25 cellular contexts compared by ENCODE assay signal in genomic region chr3:190840146-190840545, GRCh38. TPM values are rescaled to one million over a fixed set of nuclear protein-coding genes. Genes with fewer than 3 reads are reported as not detected.
DNase-seq lines count a peak whose midpoint lies in the region; ATAC-seq and TF ChIP-seq lines count a peak whose summit lies in the region.
"Had no signal": no experiment of that assay in that cellular context is flagged by ENCODE, and none has a peak within 500 bp of the region (broad histone marks: within the 10 kb centered on the region; RNA-seq: fewer than 3 reads in every experiment).

No MANE protein-coding gene starts in this region.

- DNase-seq in HCT116 (ENCODE audit: low read depth, low spot score) (no peak), PC-3 (peak; percentile 38), choroid plexus epithelial cell (ENCODE audit: low read depth) (peak; percentile 7), neural progenitor cell (ENCODE audit: low spot score) (peak; percentile 10), WTC11 (ENCODE audit: low spot score) (no peak), KG1 (lab: John Stamatoyannopoulos, UW) (no peak), hepatocyte (ENCODE audit: low spot score) (no peak)
- DNase-seq: activated CD4-positive, alpha-beta memory T cell treated with anti-CD3 and anti-CD28 coated beads for 36 hours; aorta; BE2C; colonic mucosa; foreskin melanocyte; GDM1; H9; kidney glomerular epithelial cell; NCI-H1048; NCI-H2029; SHP77 treated with DMSO at 0.1 percent for 48 hours; small intestine; stimulated activated CD4-positive, alpha-beta T cell treated with anti-CD3 and anti-CD28 coated beads, Interleukin-4, amount 100 ng/mL, for 1 hour; stimulated activated naive CD8-positive, alpha-beta T cell treated with anti-CD3 and anti-CD28 coated beads, Interleukin-15, amount 100 ng/mL, for 72 hours had no signal

- no peaks in the 10 kb centered on the region for H3K27me3 ChIP-seq in HCT116 (ENCODE audit: insufficient read depth, low read length)
- H3K27me3 ChIP-seq in PC-3 (ENCODE audit: low read length), result peaks cover 2% of the 10 kb centered on the region; the same call in 1 of the 2 replicates
- no peaks in the 10 kb centered on the region for H3K27me3 ChIP-seq in neural progenitor cell
- no peaks in the 10 kb centered on the region for H3K27me3 ChIP-seq in hepatocyte
- H3K27me3 ChIP-seq: BE2C, colonic mucosa had no signal

- intact Hi-C loops in HCT116 (cut with micrococcal nuclease), result no loop called here
- intact Hi-C loops in PC-3 (cut with micrococcal nuclease), result no loop called here

- no peaks in the 10 kb centered on the region for H3K79me2 ChIP-seq in HCT116 (ENCODE audit: insufficient read depth, low read length)
- no peaks in the 10 kb centered on the region for H3K79me2 ChIP-seq in PC-3 (ENCODE audit: low read length)
- H3K79me2 ChIP-seq in neural progenitor cell (ENCODE audit: low read depth), result no peaks in the 10 kb centered on the region
- no peaks in the 10 kb centered on the region for H3K79me2 ChIP-seq in hepatocyte

- RAD21 ChIA-PET in HCT116 (lab: Charles Lee; ENCODE audit: low non-redundant PET in 1 of 2, low total read pairs in 2 of 2, uncharacterized antibody in 2 of 2, unreplicated experiment in 2 of 2), result no interaction called here

- H3K9me2 ChIP-seq in HCT116 (ENCODE audit: insufficient read depth) (no peaks in the 10 kb centered on the region), PC-3 (replicated peaks; ENCODE audit: low read length) (no peaks in the 10 kb centered on the region), hepatocyte (replicated peaks; ENCODE audit: insufficient read depth) (no peaks in the 10 kb centered on the region)

- no TSS peak for BruUV-seq in HCT116 (replicated peaks; lab: Mats Ljungman, UMichigan)
- BruUV-seq in PC-3 (replicated peaks; lab: Mats Ljungman, UMichigan), result no TSS peak

- H3F3A ChIP-seq in PC-3 (ENCODE audit: low read length, unreplicated experiment) (no peaks in the 10 kb centered on the region), neural progenitor cell (ENCODE audit: low read depth) (no peaks in the 10 kb centered on the region)

- H3K4me3 Mint-ChIP-seq in neural progenitor cell, result no peak overlapping the region
- no peak overlapping the region for H3K4me3 Mint-ChIP-seq in WTC11
- H3K4me3 Mint-ChIP-seq: activated CD4-positive, alpha-beta memory T cell treated with anti-CD3 and anti-CD28 coated beads for 36 hours; H9; mesothelial cell of epicardium; stimulated activated naive CD8-positive, alpha-beta T cell treated with anti-CD3 and anti-CD28 coated beads, Interleukin-15, amount 100 ng/mL, for 72 hours; type B pancreatic cell had no signal

- H3K36me3 Mint-ChIP-seq in neural progenitor cell (no peaks in the 10 kb centered on the region), WTC11 (no peaks in the 10 kb centered on the region)
- H3K36me3 Mint-ChIP-seq: activated CD4-positive, alpha-beta memory T cell treated with anti-CD3 and anti-CD28 coated beads for 36 hours; mesothelial cell of epicardium; type B pancreatic cell had no signal

- CTCF ChIA-PET in HCT116 (lab: Charles Lee) (no interaction called here), PC-3 (lab: Charles Lee) (no interaction called here), WTC11 (lab: Charles Lee) (interaction anchor here (0.6 kb wide), 1 partner anchor 1568 kb away, joined by 4 read pairs; no protein-coding TSS in a partner anchor)

- H4K20me1 ChIP-seq in HCT116 (ENCODE audit: insufficient read depth) (no peaks in the 10 kb centered on the region), PC-3 (ENCODE audit: low read length) (no peaks in the 10 kb centered on the region), neural progenitor cell (ENCODE audit: low read depth) (no peaks in the 10 kb centered on the region), hepatocyte (ENCODE audit: insufficient read depth, poor library complexity, severe bottlenecking) (no peaks in the 10 kb centered on the region)

- no peak for TF ChIP-seq POLR2A in HCT116 (IDR thresholded peaks at IDR 0.05; ENCODE audit: borderline replicate concordance, extremely low read depth, insufficient read depth, insufficient read length)

- H2AFZ ChIP-seq in HCT116 (ENCODE audit: low read depth, low read length, poor library complexity, severe bottlenecking) (no peak overlapping the region), PC-3 (ENCODE audit: low read length) (no peak overlapping the region), neural progenitor cell (replicated peaks) (no peak overlapping the region), hepatocyte (no peak overlapping the region)

- H3K27me3 Mint-ChIP-seq in neural progenitor cell (ENCODE audit: insufficient read depth, low read depth) (peaks cover 3% of the 10 kb centered on the region), WTC11 (ENCODE audit: low read depth) (no peaks in the 10 kb centered on the region)
- H3K27me3 Mint-ChIP-seq: activated CD4-positive, alpha-beta memory T cell treated with anti-CD3 and anti-CD28 coated beads for 36 hours; stimulated activated naive CD8-positive, alpha-beta T cell treated with anti-CD3 and anti-CD28 coated beads, Interleukin-15, amount 100 ng/mL, for 72 hours had no signal

- no peak for ATAC-seq in HCT116
- no peak for ATAC-seq in PC-3
- no peak for ATAC-seq in WTC11
- ATAC-seq: stimulated activated naive CD8-positive, alpha-beta T cell treated with anti-CD3 and anti-CD28 coated beads, Interleukin-15, amount 100 ng/mL, for 72 hours had no signal

- H3K9me3 ChIP-seq in HCT116 (ENCODE audit: control insufficient read depth in 1 of 2, insufficient read depth in 1 of 2, low read depth in 1 of 2, low read length in 2 of 2) (no peaks in the 10 kb centered on the region), PC-3 (ENCODE audit: low read length) (no peaks in the 10 kb centered on the region), neural progenitor cell (ENCODE audit: low read depth) (no peaks in the 10 kb centered on the region), hepatocyte (ENCODE audit: low read depth) (no peaks in the 10 kb centered on the region)
- H3K9me3 ChIP-seq: BE2C, colonic mucosa had no signal

- WGBS in hepatocyte (ENCODE audit: low lambda C conversion rate, missing lambda C conversion rate), result 70% methylated on average over 4 of the region's 4 CpGs

- H3K27ac Mint-ChIP-seq in neural progenitor cell (no peak overlapping the region), WTC11 (no peak overlapping the region)
- H3K27ac Mint-ChIP-seq: activated CD4-positive, alpha-beta memory T cell treated with anti-CD3 and anti-CD28 coated beads for 36 hours; H9; mesothelial cell of epicardium; stimulated activated naive CD8-positive, alpha-beta T cell treated with anti-CD3 and anti-CD28 coated beads, Interleukin-15, amount 100 ng/mL, for 72 hours; type B pancreatic cell had no signal

- no peak overlapping the region for H3K4me2 ChIP-seq in HCT116 (ENCODE audit: low read length)
- H3K4me2 ChIP-seq in PC-3 (ENCODE audit: low read length), result no peak overlapping the region
- no peak overlapping the region for H3K4me2 ChIP-seq in neural progenitor cell
- H3K4me2 ChIP-seq in hepatocyte, result no peak overlapping the region

- no peaks in the 10 kb centered on the region for H3K36me3 ChIP-seq in HCT116 (ENCODE audit: control insufficient read depth in 1 of 2, insufficient read depth in 2 of 2, low read length in 2 of 2)
- H3K36me3 ChIP-seq in PC-3 (ENCODE audit: low read depth, low read length), result no peaks in the 10 kb centered on the region
- H3K36me3 ChIP-seq in neural progenitor cell, result no peaks in the 10 kb centered on the region
- no peaks in the 10 kb centered on the region for H3K36me3 ChIP-seq in hepatocyte (replicated peaks; ENCODE audit: insufficient read depth, low read depth)
- H3K36me3 ChIP-seq: BE2C, colonic mucosa had no signal

- TF ChIP-seq RAD21 in HCT116 (IDR thresholded peaks at IDR 0.05; ENCODE audit: low read depth), result no peak

- H3K9ac ChIP-seq in HCT116 (ENCODE audit: low read length) (no peak overlapping the region), PC-3 (ENCODE audit: low read length) (no peak overlapping the region), neural progenitor cell (no peak overlapping the region)

- H3K4me1 Mint-ChIP-seq in neural progenitor cell, result no peaks in the 10 kb centered on the region
- H3K4me1 Mint-ChIP-seq in WTC11, result no peaks in the 10 kb centered on the region
- H3K4me1 Mint-ChIP-seq: H9; mesothelial cell of epicardium; stimulated activated naive CD8-positive, alpha-beta T cell treated with anti-CD3 and anti-CD28 coated beads, Interleukin-15, amount 100 ng/mL, for 72 hours had no signal

- no peaks in the 10 kb centered on the region for H3K4me1 ChIP-seq in HCT116 (ENCODE audit: control insufficient read depth in 1 of 2, insufficient read depth in 2 of 2, low read length in 2 of 2)
- H3K4me1 ChIP-seq in PC-3 (ENCODE audit: insufficient read depth, low read length), result no peaks in the 10 kb centered on the region
- no peaks in the 10 kb centered on the region for H3K4me1 ChIP-seq in neural progenitor cell
- H3K4me1 ChIP-seq in hepatocyte (ENCODE audit: insufficient read depth), result no peaks in the 10 kb centered on the region
- H3K4me1 ChIP-seq: BE2C, colonic mucosa had no signal

- H3K4me3 ChIP-seq in HCT116 (replicated peaks in 1 of 2; ENCODE audit: low read depth in 1 of 2, low read length in 2 of 2) (no peak overlapping the region), PC-3 (ENCODE audit: low read length) (no peak overlapping the region), choroid plexus epithelial cell (ENCODE audit: low read depth, low read length) (no peak overlapping the region), neural progenitor cell (no peak overlapping the region), hepatocyte (no peak overlapping the region)
- H3K4me3 ChIP-seq: colonic mucosa had no signal

- TF ChIP-seq CTCF in HCT116 (IDR thresholded peaks at IDR 0.05 in 2 of 3, conservative IDR thresholded peaks at IDR 0.05 in 1 of 3; ENCODE audit: borderline replicate concordance in 1 of 3, insufficient read depth in 1 of 3, low read depth in 2 of 3, low read length in 2 of 3) (no peak), PC-3 (conservative IDR thresholded peaks at IDR 0.05; ENCODE audit: low read depth, low read length) (no peak), choroid plexus epithelial cell (conservative IDR thresholded peaks at IDR 0.05; ENCODE audit: low read depth, low read length) (no peak), neural progenitor cell (IDR thresholded peaks at IDR 0.05) (no peak), WTC11 (IDR thresholded peaks at IDR 0.05) (no peak), hepatocyte (IDR thresholded peaks at IDR 0.05; ENCODE audit: poor library complexity) (no peak)

- H3K27ac ChIP-seq in HCT116 (ENCODE audit: low read depth, low read length) (no peak overlapping the region), PC-3 (ENCODE audit: low read length) (no peak overlapping the region), neural progenitor cell (no peak overlapping the region), hepatocyte (no peak overlapping the region)
- H3K27ac ChIP-seq: colonic mucosa had no signal

- H3K9me3 Mint-ChIP-seq in neural progenitor cell (no peaks in the 10 kb centered on the region), WTC11 (peaks cover 6% of the 10 kb centered on the region)
- H3K9me3 Mint-ChIP-seq: activated CD4-positive, alpha-beta memory T cell treated with anti-CD3 and anti-CD28 coated beads for 36 hours; H9; mesothelial cell of epicardium; type B pancreatic cell had no signal

- POLR2A ChIA-PET in HCT116 (lab: Charles Lee) (no interaction called here), PC-3 (lab: Charles Lee; ENCODE audit: unreplicated experiment) (no interaction called here), WTC11 (lab: Charles Lee) (no interaction called here)

RNA-seq across cellular contexts. Expression of gene GMNC, which starts 22.3 kb away (rescaled TPM):
- total RNA-seq in HCT116 (2021; ENCODE audit: unreplicated experiment), result 0.27 TPM
- polyA plus RNA-seq in HCT116 (2012), result 0.04 TPM in 2 replicates
- 0.06 TPM in 1 of 2 replicates, not detected in the other for total RNA-seq in PC-3 (2014; rRNA removed)
- not detected in 2 replicates for total RNA-seq in neural progenitor cell (ENCODE audit: low replicate concordance)
- 0.07 to 0.39 TPM (median 0.25 TPM) in 3 replicates for total RNA-seq in WTC11 (2021)
- 0.90 and 1.0 TPM in 2 replicates for total RNA-seq in hepatocyte
- polyA plus RNA-seq in hepatocyte, result 0.28 and 0.86 TPM in 2 replicates
- total RNA-seq: activated CD4-positive, alpha-beta memory T cell treated with anti-CD3 and anti-CD28 coated beads for 36 hours; aorta; colonic mucosa; H9; posterior vena cava; T-helper 1 cell treated with Interleukin-12 subunit alpha and Interleukin-12 subunit beta and Interleukin-4 antibody, amounts not matched to agents 30 ng/mL and 1 ng/mL, for 36 hours had no signal
- polyA plus RNA-seq: aorta had no signal

Comparison
In these comparisons a context has a peak if more than half of its experiments do, and no peak if none do; other contexts are left out.
1. DNase-seq: peak in PC-3 (single experiment), choroid plexus epithelial cell (single experiment) and neural progenitor cell (single experiment); none in HCT116 (single experiment), WTC11 (single experiment), KG1 (single experiment) and hepatocyte (single experiment).